ENCODE assay signal across 12 cellular contexts in genomic region chr2:232239956-232240681, GRCh38.
DNase-seq lines count a peak whose midpoint lies in the region; ATAC-seq and TF ChIP-seq lines count a peak whose summit lies in the region.
"Had no signal": no experiment of that assay in that cellular context is flagged by ENCODE, and none has a peak within 500 bp of the region (broad histone marks: within the 10 kb centered on the region; RNA-seq: fewer than 3 reads in every experiment).

No MANE protein-coding gene starts in this region.

- H3K27me3 Mint-ChIP-seq in activated naive CD4-positive, alpha-beta T cell treated with anti-CD3 and anti-CD28 coated beads, Interleukin-2, amount 50 U/mL, for 24 hours: no peaks in the 10 kb centered on the region
- H3K27me3 Mint-ChIP-seq in activated naive CD4-positive, alpha-beta T cell treated with anti-CD3 and anti-CD28 coated beads, Interleukin-2, amount 10 ng/mL, durations not matched to agents 7 days and 5 days: no peaks in the 10 kb centered on the region
- H3K27me3 Mint-ChIP-seq in T-helper 1 cell treated with Interleukin-12 subunit alpha and Interleukin-12 subunit beta and Interleukin-4 antibody, amounts not matched to agents 30 μg/mL and 1 μg/mL, for 36 hours (ENCODE audit: low read depth): no peaks in the 10 kb centered on the region

- TF ChIP-seq CTCF in epithelial cell of esophagus (IDR thresholded peaks at IDR 0.05; ENCODE audit: insufficient read depth, low read depth, low read length, missing control alignments): no peak

- H3K9me3 Mint-ChIP-seq in activated naive CD4-positive, alpha-beta T cell treated with anti-CD3 and anti-CD28 coated beads, Interleukin-2, amount 50 U/mL, for 24 hours: no peaks in the 10 kb centered on the region
- H3K9me3 Mint-ChIP-seq in activated naive CD4-positive, alpha-beta T cell treated with anti-CD3 and anti-CD28 coated beads, Interleukin-2, amount 10 ng/mL, durations not matched to agents 7 days and 5 days: no peaks in the 10 kb centered on the region
- no peaks in the 10 kb centered on the region for H3K9me3 Mint-ChIP-seq in T-helper 1 cell treated with Interleukin-12 subunit alpha and Interleukin-12 subunit beta and Interleukin-4 antibody, amounts not matched to agents 30 μg/mL and 1 μg/mL, for 36 hours

- H3K4me1 Mint-ChIP-seq in activated naive CD4-positive, alpha-beta T cell treated with anti-CD3 and anti-CD28 coated beads, Interleukin-2, amount 50 U/mL, for 24 hours: peaks cover 40% of the 10 kb centered on the region
- peaks cover 30% of the 10 kb centered on the region for H3K4me1 Mint-ChIP-seq in activated naive CD4-positive, alpha-beta T cell treated with anti-CD3 and anti-CD28 coated beads, Interleukin-2, amount 10 ng/mL, durations not matched to agents 7 days and 5 days
- H3K4me1 Mint-ChIP-seq in T-helper 1 cell treated with Interleukin-12 subunit alpha and Interleukin-12 subunit beta and Interleukin-4 antibody, amounts not matched to agents 30 μg/mL and 1 μg/mL, for 36 hours (ENCODE audit: low read depth): peaks cover 16% of the 10 kb centered on the region

- H3K27ac Mint-ChIP-seq in activated naive CD4-positive, alpha-beta T cell treated with anti-CD3 and anti-CD28 coated beads, Interleukin-2, amount 50 U/mL, for 24 hours: peak overlapping the region; percentile 13
- no peak overlapping the region for H3K27ac Mint-ChIP-seq in activated naive CD4-positive, alpha-beta T cell treated with anti-CD3 and anti-CD28 coated beads, Interleukin-2, amount 10 ng/mL, durations not matched to agents 7 days and 5 days
- H3K27ac Mint-ChIP-seq in T-helper 1 cell treated with Interleukin-12 subunit alpha and Interleukin-12 subunit beta and Interleukin-4 antibody, amounts not matched to agents 30 μg/mL and 1 μg/mL, for 36 hours: peak overlapping the region; percentile 17

- H3K4me3 Mint-ChIP-seq in activated naive CD4-positive, alpha-beta T cell treated with anti-CD3 and anti-CD28 coated beads, Interleukin-2, amount 50 U/mL, for 24 hours: no peak overlapping the region
- H3K4me3 Mint-ChIP-seq in activated naive CD4-positive, alpha-beta T cell treated with anti-CD3 and anti-CD28 coated beads, Interleukin-2, amount 10 ng/mL, durations not matched to agents 7 days and 5 days: no peak overlapping the region
- H3K4me3 Mint-ChIP-seq in T-helper 1 cell treated with Interleukin-12 subunit alpha and Interleukin-12 subunit beta and Interleukin-4 antibody, amounts not matched to agents 30 μg/mL and 1 μg/mL, for 36 hours: no peak overlapping the region

- H3K36me3 Mint-ChIP-seq in activated naive CD4-positive, alpha-beta T cell treated with anti-CD3 and anti-CD28 coated beads, Interleukin-2, amount 50 U/mL, for 24 hours: peaks cover 10% of the 10 kb centered on the region
- peaks cover 14% of the 10 kb centered on the region for H3K36me3 Mint-ChIP-seq in activated naive CD4-positive, alpha-beta T cell treated with anti-CD3 and anti-CD28 coated beads, Interleukin-2, amount 10 ng/mL, durations not matched to agents 7 days and 5 days
- H3K36me3 Mint-ChIP-seq in T-helper 1 cell treated with Interleukin-12 subunit alpha and Interleukin-12 subunit beta and Interleukin-4 antibody, amounts not matched to agents 30 μg/mL and 1 μg/mL, for 36 hours (ENCODE audit: low read depth): peaks cover 2% of the 10 kb centered on the region

- CTCF ChIA-PET in activated naive CD4-positive, alpha-beta T cell treated with anti-CD3 and anti-CD28 coated beads, Interleukin-2, amount 10 ng/mL, durations not matched to agents 7 days and 5 days (lab: Charles Lee): interaction anchor here (1.1 to 1.8 kb wide), 4 partner anchors 9 to 86 kb away, joined by 4 to 5 read pairs (median 4); no protein-coding TSS in a partner anchor

- no peak for DNase-seq in activated naive CD4-positive, alpha-beta T cell treated with anti-CD3 and anti-CD28 coated beads, Interleukin-2, amount 10 ng/mL, durations not matched to agents 7 days and 5 days
- DNase-seq in epithelial cell of esophagus (ENCODE audit: low read depth) (peak; percentile 94), cerebellum (ENCODE audit: low spot score) (no peak)
- no peak for DNase-seq in stimulated activated naive CD8-positive, alpha-beta T cell treated with anti-CD3 and anti-CD28 coated beads, Interleukin-15, Interleukin-2, amounts not matched to agents 100 U/mL and 50 U/mL, for 24 hours
- no peak for DNase-seq in stimulated activated naive CD4-positive, alpha-beta T cell (lab: John Stamatoyannopoulos, UW)
- DNase-seq: effector CD4-positive, alpha-beta T cell; NCI-H1417 treated with DMSO at 0.1 percent for 48 hours; NCI-H446; SW 1271 had no signal

- ATAC-seq in stimulated activated naive CD8-positive, alpha-beta T cell treated with anti-CD3 and anti-CD28 coated beads, Interleukin-15, Interleukin-2, amounts not matched to agents 100 U/mL and 50 U/mL, for 24 hours: peak; percentile 34
- no peak for ATAC-seq in GM18868 (IDR thresholded peaks at IDR 0.05; ENCODE audit: unreplicated experiment)

- H3K4me3 ChIP-seq in epithelial cell of esophagus (ENCODE audit: low read length): no peak overlapping the region
